Comparison of ENCODE assay signal across 19 cellular contexts in the genomic region with DNA sequence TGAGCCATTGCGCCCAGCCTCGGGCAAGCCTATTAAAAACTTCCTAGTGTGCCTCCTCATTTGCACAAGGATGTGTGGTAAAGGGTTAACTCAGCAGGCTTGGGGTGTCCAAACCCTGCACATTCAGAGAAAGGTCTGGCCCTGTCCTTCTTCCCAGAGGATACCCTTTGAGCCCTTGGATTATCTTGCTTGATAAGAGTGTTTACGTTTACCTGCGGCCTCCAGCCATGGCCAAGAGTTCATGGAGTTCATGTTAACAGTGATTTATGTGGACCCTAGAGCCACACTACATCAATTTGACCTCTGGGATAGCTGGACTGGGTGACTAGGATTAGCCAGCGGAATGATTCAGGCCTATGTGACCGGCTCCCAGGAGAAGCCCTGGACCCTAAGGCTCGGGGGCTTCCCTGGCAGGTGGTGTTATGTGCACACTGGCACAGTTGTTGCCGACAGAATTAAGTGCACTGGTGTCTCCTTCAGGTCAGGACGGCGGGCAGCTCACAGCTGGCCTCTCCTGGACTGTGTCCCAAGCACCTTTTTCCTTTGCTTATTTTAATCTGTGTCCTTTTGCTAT. TPM values are rescaled to one million over a fixed set of nuclear protein-coding genes. Genes with fewer than 3 reads are reported as not detected.
"Had no signal": no experiment of that assay in that cellular context is flagged by ENCODE, and none has a peak within 500 bp of the region (broad histone marks: within the 10 kb centered on the region; RNA-seq: fewer than 3 reads in every experiment).

No MANE protein-coding gene starts in this region.

- H3K27ac ChIP-seq: epithelial cell of prostate, heart right ventricle, left lung, neutrophil, ovary, psoas muscle, right atrium auricular region, thoracic aorta, upper lobe of left lung had no signal

- DNase-seq: activated CD4-positive, alpha-beta T cell treated with anti-CD3 and anti-CD28 coated beads, Interleukin-2, amount 50 U/mL, for 1 hour; activated CD4-positive, CD25-positive, alpha-beta regulatory T cell treated with anti-CD3 and anti-CD28 coated beads, Interleukin-2, amount 50 U/mL, for 72 hours; activated CD8-positive, alpha-beta T cell treated with anti-CD3 and anti-CD28 coated beads, Interleukin-2, amount 10 ng/mL, durations not matched to agents 7 days and 5 days; activated gamma-delta T cell; activated naive CD4-positive, alpha-beta T cell treated with anti-CD3 and anti-CD28 coated beads, Interleukin-2, amount 50 U/mL, for 16 hours; activated naive CD8-positive, alpha-beta T cell treated with anti-CD3 and anti-CD28 coated beads, Interleukin-2, amount 50 U/mL, for 24 hours; cerebellar nuclear complex; heart right ventricle; left lung; ovary; psoas muscle; stimulated activated CD4-positive, alpha-beta T cell treated with anti-CD3 and anti-CD28 coated beads, Interleukin-2, amount 100 ng/mL, for 24 hours had no signal

- H3K4me3 ChIP-seq: heart right ventricle, left lung, ovary, psoas muscle, right atrium auricular region, thoracic aorta, upper lobe of left lung had no signal

- ATAC-seq: activated CD8-positive, alpha-beta T cell treated with anti-CD3 and anti-CD28 coated beads, Interleukin-2, amount 10 ng/mL, durations not matched to agents 7 days and 5 days; activated naive CD8-positive, alpha-beta T cell treated with anti-CD3 and anti-CD28 coated beads, Interleukin-2, amount 50 U/mL, for 24 hours; heart right ventricle; left lung; psoas muscle; stimulated activated effector memory CD8-positive, alpha-beta T cell treated with anti-CD3 and anti-CD28 coated beads, Interleukin-12 subunit alpha, Interleukin-12 subunit beta, amount 100 ng/mL, for 72 hours had no signal

- H3K9me3 ChIP-seq: heart right ventricle, left lung, neutrophil, ovary, psoas muscle, right atrium auricular region, thoracic aorta, upper lobe of left lung had no signal

- H3K36me3 ChIP-seq: left lung, neutrophil, ovary, right atrium auricular region, thoracic aorta, upper lobe of left lung had no signal

- H3K27me3 ChIP-seq: heart right ventricle, left lung, neutrophil, ovary, right atrium auricular region, upper lobe of left lung had no signal

- H3K4me1 ChIP-seq: heart right ventricle, left lung, psoas muscle, right atrium auricular region, upper lobe of left lung had no signal

RNA-seq across cellular contexts. Expression of a gene that starts 7.7 kb away (rescaled TPM):
- total RNA-seq: skeletal muscle tissue had no signal
